15 cellular contexts compared by ENCODE assay signal in the genomic region with DNA sequence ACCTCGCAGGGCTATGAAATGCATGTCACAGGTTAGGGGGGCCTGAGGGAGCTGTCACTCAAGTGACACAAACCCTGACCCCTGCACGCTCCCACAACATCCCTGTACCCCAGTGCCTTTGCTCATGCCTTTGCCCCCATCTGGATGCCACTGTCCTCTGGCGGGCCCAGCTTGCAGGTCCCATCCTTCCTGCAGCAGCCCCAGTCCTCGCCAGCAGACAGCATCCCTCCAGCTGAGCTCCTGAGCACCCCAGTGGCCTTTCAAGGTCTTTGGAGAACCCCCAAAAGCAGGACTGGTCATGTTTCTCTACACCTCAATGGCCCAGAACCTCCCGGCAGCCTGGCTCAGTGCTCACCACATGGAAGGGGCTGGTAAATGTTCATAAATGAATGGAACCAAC.
DNase-seq lines count a peak whose midpoint lies in the region; ATAC-seq, FAIRE-seq and TF ChIP-seq lines count a peak whose summit lies in the region.
"Had no signal": no experiment of that assay in that cellular context is flagged by ENCODE, and none has a peak within 500 bp of the region (broad histone marks: within the 10 kb centered on the region; RNA-seq: fewer than 3 reads in every experiment).

No MANE protein-coding gene starts in this region.

- TF ChIP-seq POLR2A in GM12878 (IDR thresholded peaks at IDR 0.05; ENCODE audit: low read depth, low read length) (no peak), gastroesophageal sphincter (IDR thresholded peaks at IDR 0.05) (no peak)

- CTCF ChIA-PET in HEK293 (lab: Yijun Ruan, JAX) (no interaction called here), GM12878 (lab: Yijun Ruan, JAX) (no interaction called here)
- CTCF ChIA-PET in activated CD4-positive, alpha-beta T cell treated with anti-CD3 and anti-CD28 coated beads for 36 hours (lab: Charles Lee), result interaction anchor here (0.7 kb wide), 1 partner anchor 143 kb away, joined by 3 read pairs; no protein-coding TSS in a partner anchor

- TF ChIP-seq EP300 in GM12878 (IDR thresholded peaks at IDR 0.05; ENCODE audit: borderline replicate concordance in 1 of 2, control insufficient read depth in 1 of 2, low read depth in 2 of 2, low read length in 2 of 2) (no peak), gastroesophageal sphincter (IDR thresholded peaks at IDR 0.05) (no peak)

- no peak overlapping the region for H3K4me3 Mint-ChIP-seq in activated CD4-positive, alpha-beta T cell treated with anti-CD3 and anti-CD28 coated beads for 36 hours
- H3K4me3 Mint-ChIP-seq: CD4-positive, CD25-positive, alpha-beta regulatory T cell; GM23338; H9 had no signal

- intact Hi-C loops in GM12878 (cut with micrococcal nuclease; ENCODE audit: unreplicated experiment) (no loop called here), left ventricle myocardium inferior (cut with micrococcal nuclease) (no loop called here)
- intact Hi-C loops in activated CD4-positive, alpha-beta T cell treated with anti-CD3 and anti-CD28 coated beads for 36 hours (cut with DNase I, micrococcal nuclease), result no loop called here

- 34% methylated on average over 5 of the region's 5 CpGs for WGBS in GM12878 (ENCODE audit: insufficient coverage, insufficient replicate concordance, low lambda C conversion rate, missing lambda C conversion rate)
- no CpG with 5 or more reads among the region's 5 CpGs for WGBS in gastroesophageal sphincter (ENCODE audit: low coverage in 1 of 2), 2 donors

- no TSS peak for BruUV-seq in GM12878 (replicated peaks; lab: Mats Ljungman, UMichigan)

- H3K4me3 ChIP-seq in HEK293 (ENCODE audit: low read depth, low read length) (no peak overlapping the region), GM12878 (no peak overlapping the region), gastroesophageal sphincter (no peak overlapping the region), left ventricle myocardium inferior (no peak overlapping the region)
- H3K4me3 ChIP-seq: BLaER1 treated with 17β-estradiol and CSF1 and Interleukin-3, amounts not matched to agents 10 nM and 100 nM; GM23338 had no signal

- H3K27ac ChIP-seq in HEK293 (ENCODE audit: extremely low read depth, low read depth, low read length), result no peak overlapping the region
- H3K27ac ChIP-seq in GM12878 (ENCODE audit: control insufficient read depth, insufficient read depth), result 0 out of 2 replicates have a peak overlapping the region, but pooled peaks have one; percentile 62
- peak overlapping the region in 3 of 4 donors; percentile 57 to 88 (median 79) for H3K27ac ChIP-seq in gastroesophageal sphincter
- H3K27ac ChIP-seq in left ventricle myocardium inferior (replicated peaks), result no peak overlapping the region
- H3K27ac ChIP-seq: BLaER1 treated with 17β-estradiol and CSF1 and Interleukin-3, amounts not matched to agents 10 nM and 100 nM; HL-60 had no signal

- H3K9me3 ChIP-seq in HEK293 (ENCODE audit: control insufficient read depth, insufficient read depth, low read depth, low read length) (no peaks in the 10 kb centered on the region; the same call in 1 of the 2 replicates), GM12878 (replicated peaks; ENCODE audit: control insufficient read depth, insufficient read depth, low read length) (peaks cover 29% of the 10 kb centered on the region), gastroesophageal sphincter (peaks cover 0 to 26% (median 0%) of the 10 kb centered on the region in 3 donors), left ventricle myocardium inferior (replicated peaks) (peaks cover 34% of the 10 kb centered on the region)

- no peak overlapping the region for H2AFZ ChIP-seq in GM12878 (ENCODE audit: control insufficient read depth, low read depth, low read length)
- H2AFZ ChIP-seq: GM23338 had no signal

- POLR2A ChIA-PET in HEK293 (lab: Yijun Ruan, JAX) (no interaction called here), GM12878 (lab: Charles Lee) (no interaction called here)
- POLR2A ChIA-PET in activated CD4-positive, alpha-beta T cell treated with anti-CD3 and anti-CD28 coated beads for 36 hours (lab: Charles Lee), result no interaction called here

- H3K36me3 ChIP-seq in HEK293 (ENCODE audit: control insufficient read depth in 2 of 2, insufficient read depth in 1 of 2, low read length in 2 of 2) (no peaks in the 10 kb centered on the region), GM12878 (ENCODE audit: control insufficient read depth in 2 of 2, insufficient read depth in 2 of 2, low read length in 1 of 2) (no peaks in the 10 kb centered on the region), gastroesophageal sphincter (no peaks in the 10 kb centered on the region), left ventricle myocardium inferior (no peaks in the 10 kb centered on the region)
- H3K36me3 ChIP-seq: BLaER1 treated with 17β-estradiol and CSF1 and Interleukin-3, amounts not matched to agents 10 nM and 100 nM had no signal

- no peak overlapping the region for H3K27ac Mint-ChIP-seq in activated CD4-positive, alpha-beta T cell treated with anti-CD3 and anti-CD28 coated beads for 36 hours
- H3K27ac Mint-ChIP-seq: CD4-positive, CD25-positive, alpha-beta regulatory T cell; GM23338; H9 had no signal

- H3K36me3 Mint-ChIP-seq in activated CD4-positive, alpha-beta T cell treated with anti-CD3 and anti-CD28 coated beads for 36 hours (ENCODE audit: low read depth), result peaks cover 1% of the 10 kb centered on the region

- H3K4me1 Mint-ChIP-seq in activated CD4-positive, alpha-beta T cell treated with anti-CD3 and anti-CD28 coated beads for 36 hours, result peaks cover 3% of the 10 kb centered on the region
- H3K4me1 Mint-ChIP-seq: CD4-positive, CD25-positive, alpha-beta regulatory T cell; GM23338 had no signal

- no peak for TF ChIP-seq RAD21 in GM12878 (IDR thresholded peaks at IDR 0.05; ENCODE audit: insufficient read depth, low read depth, low read length)

- no peak overlapping the region for H3K9ac ChIP-seq in GM12878 (ENCODE audit: control insufficient read depth, insufficient read depth, low read length)
- H3K9ac ChIP-seq: BLaER1 treated with 17β-estradiol and CSF1 and Interleukin-3, amounts not matched to agents 10 nM and 100 nM had no signal

- H4K20me1 ChIP-seq in GM12878 (ENCODE audit: control insufficient read depth, insufficient read depth), result no peaks in the 10 kb centered on the region
- H4K20me1 ChIP-seq: BLaER1 treated with 17β-estradiol and CSF1 and Interleukin-3, amounts not matched to agents 10 nM and 100 nM had no signal

- H3K27me3 ChIP-seq in GM12878 (replicated peaks in 1 of 2; ENCODE audit: control insufficient read depth in 2 of 2, insufficient read depth in 2 of 2, low read length in 1 of 2), result no peaks in the 10 kb centered on the region
- H3K27me3 ChIP-seq in gastroesophageal sphincter, result no peaks in the 10 kb centered on the region
- no peaks in the 10 kb centered on the region for H3K27me3 ChIP-seq in left ventricle myocardium inferior (ENCODE audit: low read depth)
- H3K27me3 ChIP-seq: BLaER1 treated with 17β-estradiol and CSF1 and Interleukin-3, amounts not matched to agents 10 nM and 100 nM had no signal

- in situ Hi-C loops in GM12878 (cut with MboI), result no loop called here

- peak overlapping the region; percentile 50 for H3K4me2 ChIP-seq in GM12878 (ENCODE audit: control insufficient read depth, insufficient read depth)
- H3K4me2 ChIP-seq: BLaER1 treated with 17β-estradiol and CSF1 and Interleukin-3, amounts not matched to agents 10 nM and 100 nM; GM23338 had no signal

- no peak for DNase-seq in GM12878 (ENCODE audit: low read depth, low spot score)
- peak; percentile 26 for DNase-seq in left lobe of liver (ENCODE audit: low spot score)
- DNase-seq in middle frontal gyrus (ENCODE audit: extremely low spot score, low spot score), result no peak
- no peak for DNase-seq in left ventricle myocardium inferior
- no peak for DNase-seq in activated CD4-positive, alpha-beta T cell treated with anti-CD3 and anti-CD28 coated beads for 36 hours
- DNase-seq: ACHN; CD4-positive, CD25-positive, alpha-beta regulatory T cell; GF-D8; H9 had no signal

- FAIRE-seq in GM12878 (lab: Jason Lieb, UNC), result no peak

- no peaks in the 10 kb centered on the region for H3K27me3 Mint-ChIP-seq in activated CD4-positive, alpha-beta T cell treated with anti-CD3 and anti-CD28 coated beads for 36 hours
- H3K27me3 Mint-ChIP-seq: CD4-positive, CD25-positive, alpha-beta regulatory T cell had no signal

- TF ChIP-seq CTCF in HEK293 (tag by site-specific recombination; IDR thresholded peaks at IDR 0.05) (no peak), GM12878 (IDR thresholded peaks at IDR 0.05 in 2 of 3, conservative IDR thresholded peaks at IDR 0.05 in 1 of 3; ENCODE audit: control insufficient read depth in 2 of 3, extremely low read depth in 1 of 3, insufficient read depth in 1 of 3, low read depth in 3 of 3, low read length in 3 of 3) (no peak), gastroesophageal sphincter (IDR thresholded peaks at IDR 0.05) (no peak), left ventricle myocardium inferior (IDR thresholded peaks at IDR 0.05; ENCODE audit: borderline replicate concordance) (no peak)

- SMC1A ChIA-PET in GM12878 (lab: Charles Lee; ENCODE audit: uncharacterized antibody, unreplicated experiment), result no interaction called here

- RAD21 ChIA-PET in GM12878 (lab: Charles Lee; ENCODE audit: unreplicated experiment), result no interaction called here

- no peaks in the 10 kb centered on the region for H3K4me1 ChIP-seq in HEK293 (ENCODE audit: control insufficient read depth, insufficient read depth, low read length)
- peaks cover 19% of the 10 kb centered on the region for H3K4me1 ChIP-seq in GM12878 (ENCODE audit: control insufficient read depth, insufficient read depth, low read length)
- H3K4me1 ChIP-seq in gastroesophageal sphincter, result peaks cover 14 to 85% (median 36%) of the 10 kb centered on the region in 3 donors
- H3K4me1 ChIP-seq in left ventricle myocardium inferior, result peaks cover 20% of the 10 kb centered on the region

- ATAC-seq in GM12878, result no peak
- no peak for ATAC-seq in gastroesophageal sphincter
- no peak for ATAC-seq in left lobe of liver
- ATAC-seq in HG02642 (IDR thresholded peaks at IDR 0.05; ENCODE audit: poor library complexity, unreplicated experiment), result no peak
- no peak for ATAC-seq in activated CD4-positive, alpha-beta T cell treated with anti-CD3 and anti-CD28 coated beads for 36 hours
- ATAC-seq: GM23338 had no signal

- H3K9me3 Mint-ChIP-seq in activated CD4-positive, alpha-beta T cell treated with anti-CD3 and anti-CD28 coated beads for 36 hours (ENCODE audit: low read depth), result peaks cover 7% of the 10 kb centered on the region
- H3K9me3 Mint-ChIP-seq: H9 had no signal

- no peaks in the 10 kb centered on the region for H3K79me2 ChIP-seq in GM12878 (ENCODE audit: control insufficient read depth, insufficient read depth, low read length)

TF ChIP-seq in HEK293, 187 proteins besides CTCF, POLR2A, EP300 and RAD21:
- TF ChIP-seq ZNF623 (tag by site-specific recombination; IDR thresholded peaks at IDR 0.05), result peak; percentile 43
- TF ChIP-seq GLI2 (tag by site-specific recombination; IDR thresholded peaks at IDR 0.05; ENCODE audit: borderline replicate concordance, low read depth), result no peak
TF ChIP-seq in HEK293: peak in this region for 1.

TF ChIP-seq in GM12878, 131 proteins besides CTCF, POLR2A, EP300 and RAD21 (continues in another document):
- TF ChIP-seq ETV6 (conservative IDR thresholded peaks at IDR 0.05 in 1 of 2, IDR thresholded peaks at IDR 0.05 in 1 of 2; ENCODE audit: borderline replicate concordance in 1 of 2, low read depth in 1 of 2) (no peak), NFXL1 (IDR thresholded peaks at IDR 0.05; ENCODE audit: borderline replicate concordance) (no peak)

Comparison
In these comparisons a context has a peak if more than half of its experiments do, and no peak if none do; other contexts are left out.
1. H3K27ac ChIP-seq: peak in GM12878 (single experiment) and gastroesophageal sphincter (3 of 4); none in HEK293 (single experiment) and left ventricle myocardium inferior (single experiment).